ENCODE assay signal across 8 cellular contexts in the genomic region with DNA sequence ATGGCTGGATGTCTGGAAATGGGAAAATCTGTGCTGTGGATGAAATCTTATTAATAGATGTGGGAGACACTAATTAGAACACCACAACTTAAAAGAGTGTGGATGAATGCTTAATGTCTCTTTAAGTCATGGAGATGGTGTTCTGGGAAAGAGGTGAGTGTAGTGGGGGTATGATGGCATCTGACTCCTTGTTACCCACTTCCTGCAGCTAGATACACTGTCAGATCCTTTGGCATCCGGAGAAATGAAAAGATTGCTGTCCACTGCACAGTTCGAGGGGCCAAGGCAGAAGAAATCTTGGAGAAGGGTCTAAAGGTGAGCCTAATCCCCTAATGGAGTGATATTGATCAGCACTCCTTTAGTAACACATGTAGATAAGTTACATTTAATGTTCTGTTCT. TPM values are rescaled to one million over a fixed set of nuclear protein-coding genes. Genes with fewer than 3 reads are reported as not detected.
DNase-seq lines count a peak whose midpoint lies in the region; ATAC-seq and TF ChIP-seq lines count a peak whose summit lies in the region.

No MANE protein-coding gene starts in this region.

- peaks cover 60% of the 10 kb centered on the region for H3K4me1 Mint-ChIP-seq in activated T-helper 1 cell treated with anti-CD3 and anti-CD28 coated beads, Interleukin-12 subunit alpha, Interleukin-12 subunit beta, Interleukin-2, Interleukin-4 antibody, amounts not matched to agents 30 ng/mL and 10 ng/mL and 1 ng/mL, durations not matched to agents 14 hours and 24 hours and 36 hours (ENCODE audit: low read depth)

- H3K4me3 ChIP-seq in left ventricle myocardium inferior (peak overlapping the region; percentile 93), iPS-18a (ENCODE audit: low read length) (peak overlapping the region; percentile 93), upper lobe of right lung (peak overlapping the region; percentile 86)

- peaks cover 61% of the 10 kb centered on the region for H3K36me3 ChIP-seq in left ventricle myocardium inferior
- peaks cover 65% of the 10 kb centered on the region for H3K36me3 ChIP-seq in iPS-18a (ENCODE audit: control insufficient read depth, low read depth, low read length)
- H3K36me3 ChIP-seq in upper lobe of right lung: peaks cover 58% of the 10 kb centered on the region

- no peak for TF ChIP-seq CTCF in left ventricle myocardium inferior (IDR thresholded peaks at IDR 0.05; ENCODE audit: borderline replicate concordance)
- no peak for TF ChIP-seq CTCF in upper lobe of right lung (IDR thresholded peaks at IDR 0.05)

- no peak for ATAC-seq in left ventricle myocardium superior
- no peak for ATAC-seq in upper lobe of right lung
- no peak for ATAC-seq in HG03469 (IDR thresholded peaks at IDR 0.05; ENCODE audit: unreplicated experiment)

- H3K9me3 ChIP-seq in left ventricle myocardium inferior (replicated peaks) (no peaks in the 10 kb centered on the region), iPS-18a (ENCODE audit: control insufficient read depth, low read depth, low read length) (no peaks in the 10 kb centered on the region), upper lobe of right lung (no peaks in the 10 kb centered on the region)

- peak overlapping the region; percentile 96 for H3K9ac ChIP-seq in iPS-18a (ENCODE audit: low read length)

- DNase-seq in left ventricle myocardium inferior (no peak), left ventricle myocardium superior (no peak), upper lobe of right lung (no peak), Kasumi-1 (lab: John Stamatoyannopoulos, UW) (no peak)
- DNase-seq in activated T-helper 1 cell treated with anti-CD3 and anti-CD28 coated beads, Interleukin-12 subunit alpha, Interleukin-12 subunit beta, Interleukin-2, Interleukin-4 antibody, amounts not matched to agents 30 ng/mL and 10 ng/mL and 1 ng/mL, durations not matched to agents 14 hours and 24 hours and 36 hours (ENCODE audit: low spot score): no peak
- no peak for DNase-seq in stimulated activated CD4-positive, alpha-beta T cell treated with anti-CD3 and anti-CD28 coated beads, Interleukin-4, amount 100 ng/mL, for 4 hours

- no peaks in the 10 kb centered on the region for H3K27me3 ChIP-seq in left ventricle myocardium inferior (ENCODE audit: low read depth)
- no peaks in the 10 kb centered on the region for H3K27me3 ChIP-seq in iPS-18a (ENCODE audit: control insufficient read depth, insufficient read depth, low read length)
- no peaks in the 10 kb centered on the region for H3K27me3 ChIP-seq in upper lobe of right lung

- peaks cover 65% of the 10 kb centered on the region for H3K36me3 Mint-ChIP-seq in activated T-helper 1 cell treated with anti-CD3 and anti-CD28 coated beads, Interleukin-12 subunit alpha, Interleukin-12 subunit beta, Interleukin-2, Interleukin-4 antibody, amounts not matched to agents 30 ng/mL and 10 ng/mL and 1 ng/mL, durations not matched to agents 14 hours and 24 hours and 36 hours (ENCODE audit: low read depth)

- no peaks in the 10 kb centered on the region for H3K27me3 Mint-ChIP-seq in activated T-helper 1 cell treated with anti-CD3 and anti-CD28 coated beads, Interleukin-12 subunit alpha, Interleukin-12 subunit beta, Interleukin-2, Interleukin-4 antibody, amounts not matched to agents 30 ng/mL and 10 ng/mL and 1 ng/mL, durations not matched to agents 14 hours and 24 hours and 36 hours (ENCODE audit: insufficient read depth)

- H3K27ac ChIP-seq in left ventricle myocardium inferior (replicated peaks): no peak overlapping the region
- H3K27ac ChIP-seq in iPS-18a (ENCODE audit: low read length): no peak overlapping the region
- H3K27ac ChIP-seq in upper lobe of right lung: no peak overlapping the region

- H3K9me3 Mint-ChIP-seq in activated T-helper 1 cell treated with anti-CD3 and anti-CD28 coated beads, Interleukin-12 subunit alpha, Interleukin-12 subunit beta, Interleukin-2, Interleukin-4 antibody, amounts not matched to agents 30 ng/mL and 10 ng/mL and 1 ng/mL, durations not matched to agents 14 hours and 24 hours and 36 hours: no peaks in the 10 kb centered on the region

- intact Hi-C loops in left ventricle myocardium inferior (cut with micrococcal nuclease): no loop called here
- intact Hi-C loops in left ventricle myocardium superior (cut with micrococcal nuclease): no loop called here
- intact Hi-C loops in activated T-helper 1 cell treated with anti-CD3 and anti-CD28 coated beads, Interleukin-12 subunit alpha, Interleukin-12 subunit beta, Interleukin-2, Interleukin-4 antibody, amounts not matched to agents 30 ng/mL and 10 ng/mL and 1 ng/mL, durations not matched to agents 14 hours and 24 hours and 36 hours (cut with micrococcal nuclease): loop anchor here (2.0 to 5.0 kb wide), 2 partner anchors 27 to 284 kb away; no protein-coding TSS in a partner anchor
- intact Hi-C loops in upper lobe of right lung (cut with DNase I): no loop called here

- peak overlapping the region; percentile 67 for H3K27ac Mint-ChIP-seq in activated T-helper 1 cell treated with anti-CD3 and anti-CD28 coated beads, Interleukin-12 subunit alpha, Interleukin-12 subunit beta, Interleukin-2, Interleukin-4 antibody, amounts not matched to agents 30 ng/mL and 10 ng/mL and 1 ng/mL, durations not matched to agents 14 hours and 24 hours and 36 hours

- H3K4me3 Mint-ChIP-seq in activated T-helper 1 cell treated with anti-CD3 and anti-CD28 coated beads, Interleukin-12 subunit alpha, Interleukin-12 subunit beta, Interleukin-2, Interleukin-4 antibody, amounts not matched to agents 30 ng/mL and 10 ng/mL and 1 ng/mL, durations not matched to agents 14 hours and 24 hours and 36 hours: peak overlapping the region; percentile 97

- H3K4me1 ChIP-seq in left ventricle myocardium inferior: peaks cover 70% of the 10 kb centered on the region
- peaks cover 13% of the 10 kb centered on the region for H3K4me1 ChIP-seq in iPS-18a (ENCODE audit: control insufficient read depth, low read depth, low read length)
- peaks cover 40% of the 10 kb centered on the region for H3K4me1 ChIP-seq in upper lobe of right lung

RNA-seq across cellular contexts. Expression of a gene that starts 2.0 kb away (rescaled TPM):
- total RNA-seq in left ventricle myocardium inferior (684 TPM), left ventricle myocardium superior (626 TPM), upper lobe of right lung (895 TPM)
- 1,058 and 1,119 TPM in 2 replicates for total RNA-seq in activated T-helper 1 cell treated with anti-CD3 and anti-CD28 coated beads, Interleukin-12 subunit alpha, Interleukin-12 subunit beta, Interleukin-2, Interleukin-4 antibody, amounts not matched to agents 30 ng/mL and 10 ng/mL and 1 ng/mL, durations not matched to agents 14 hours and 24 hours and 36 hours

RNA-seq across cellular contexts. Expression of a gene that starts 49.7 kb away (rescaled TPM):
- total RNA-seq in left ventricle myocardium inferior: 29.1 TPM
- total RNA-seq in left ventricle myocardium superior: 35.8 TPM
- 54.5 and 55.2 TPM in 2 replicates for total RNA-seq in activated T-helper 1 cell treated with anti-CD3 and anti-CD28 coated beads, Interleukin-12 subunit alpha, Interleukin-12 subunit beta, Interleukin-2, Interleukin-4 antibody, amounts not matched to agents 30 ng/mL and 10 ng/mL and 1 ng/mL, durations not matched to agents 14 hours and 24 hours and 36 hours
- total RNA-seq in upper lobe of right lung: 66.2 TPM
